In genomic region chr3:193909387-193909786, GRCh38 we compare ENCODE assay signal across 14 cellular contexts.
DNase-seq lines count a peak whose midpoint lies in the region; ATAC-seq and TF ChIP-seq lines count a peak whose summit lies in the region.
"Had no signal": no experiment of that assay in that cellular context is flagged by ENCODE, and none has a peak within 500 bp of the region (broad histone marks: within the 10 kb centered on the region; RNA-seq: fewer than 3 reads in every experiment).

No MANE protein-coding gene starts in this region.

- ATAC-seq in activated CD4-positive, alpha-beta T cell treated with anti-CD3 and anti-CD28 coated beads for 36 hours, result peak; percentile 53
- ATAC-seq in HG03432 (IDR thresholded peaks at IDR 0.05; ENCODE audit: unreplicated experiment), result peak; percentile 83
- ATAC-seq in stimulated activated effector memory CD8-positive, alpha-beta T cell treated with anti-CD3 and anti-CD28 coated beads, Interleukin-12 subunit alpha, Interleukin-12 subunit beta, amount 100 ng/mL, for 72 hours, result peak; percentile 65

- peaks cover 9% of the 10 kb centered on the region for H3K9me3 Mint-ChIP-seq in activated CD4-positive, alpha-beta T cell treated with anti-CD3 and anti-CD28 coated beads for 36 hours (ENCODE audit: low read depth)
- H3K9me3 Mint-ChIP-seq in stimulated activated effector memory CD8-positive, alpha-beta T cell treated with anti-CD3 and anti-CD28 coated beads, Interleukin-12 subunit alpha, Interleukin-12 subunit beta, amount 100 ng/mL, for 72 hours, result peaks cover 3% of the 10 kb centered on the region

- intact Hi-C loops in activated CD4-positive, alpha-beta T cell treated with anti-CD3 and anti-CD28 coated beads for 36 hours (cut with DNase I, micrococcal nuclease), result no loop called here

- TF ChIP-seq CTCF in GM20000 (IDR thresholded peaks at IDR 0.05; ENCODE audit: extremely low read depth, missing control alignments), result no peak

- peaks cover 34% of the 10 kb centered on the region for H3K4me1 Mint-ChIP-seq in activated CD4-positive, alpha-beta T cell treated with anti-CD3 and anti-CD28 coated beads for 36 hours
- no peaks in the 10 kb centered on the region for H3K4me1 Mint-ChIP-seq in stimulated activated effector memory CD8-positive, alpha-beta T cell treated with anti-CD3 and anti-CD28 coated beads, Interleukin-12 subunit alpha, Interleukin-12 subunit beta, amount 100 ng/mL, for 72 hours

- peak overlapping the region; percentile 65 for H3K27ac Mint-ChIP-seq in activated CD4-positive, alpha-beta T cell treated with anti-CD3 and anti-CD28 coated beads for 36 hours
- H3K27ac Mint-ChIP-seq in stimulated activated effector memory CD8-positive, alpha-beta T cell treated with anti-CD3 and anti-CD28 coated beads, Interleukin-12 subunit alpha, Interleukin-12 subunit beta, amount 100 ng/mL, for 72 hours, result peak overlapping the region; percentile 63

- H3K27me3 Mint-ChIP-seq in activated CD4-positive, alpha-beta T cell treated with anti-CD3 and anti-CD28 coated beads for 36 hours, result no peaks in the 10 kb centered on the region

- DNase-seq in activated CD4-positive, alpha-beta T cell treated with anti-CD3 and anti-CD28 coated beads for 36 hours, result peak; percentile 17
- no peak for DNase-seq in activated CD4-positive, alpha-beta T cell treated with anti-CD3 and anti-CD28 coated beads, Interleukin-2, amount 50 U/mL, for 1 hour
- DNase-seq in GM20000 (ENCODE audit: low spot score) (peak; percentile 25), iPS-NIHi11 (ENCODE audit: low spot score) (no peak), dedifferentiated amniotic fluid mesenchymal stem cell (ENCODE audit: extremely low spot score) (no peak), NCI-H510A (lab: John Stamatoyannopoulos, UW) (no peak)
- no peak for DNase-seq in stimulated activated effector memory CD8-positive, alpha-beta T cell treated with anti-CD3 and anti-CD28 coated beads, Interleukin-12 subunit alpha, Interleukin-12 subunit beta, amount 100 ng/mL, for 72 hours (ENCODE audit: low spot score in 2 of 2)
- DNase-seq: 8988T; activated CD4-positive, alpha-beta T cell treated with anti-CD3 and anti-CD28 coated beads for 4 hours; GOT3; NCI-H2107; thyroid gland had no signal

- peaks cover 2% of the 10 kb centered on the region for H3K36me3 Mint-ChIP-seq in activated CD4-positive, alpha-beta T cell treated with anti-CD3 and anti-CD28 coated beads for 36 hours (ENCODE audit: low read depth)
- no peaks in the 10 kb centered on the region for H3K36me3 Mint-ChIP-seq in stimulated activated effector memory CD8-positive, alpha-beta T cell treated with anti-CD3 and anti-CD28 coated beads, Interleukin-12 subunit alpha, Interleukin-12 subunit beta, amount 100 ng/mL, for 72 hours

- POLR2A ChIA-PET in activated CD4-positive, alpha-beta T cell treated with anti-CD3 and anti-CD28 coated beads for 36 hours (lab: Charles Lee), result no interaction called here

- CTCF ChIA-PET in activated CD4-positive, alpha-beta T cell treated with anti-CD3 and anti-CD28 coated beads for 36 hours (lab: Charles Lee), result no interaction called here

- no peak overlapping the region for H3K4me3 Mint-ChIP-seq in activated CD4-positive, alpha-beta T cell treated with anti-CD3 and anti-CD28 coated beads for 36 hours
- no peak overlapping the region for H3K4me3 Mint-ChIP-seq in stimulated activated effector memory CD8-positive, alpha-beta T cell treated with anti-CD3 and anti-CD28 coated beads, Interleukin-12 subunit alpha, Interleukin-12 subunit beta, amount 100 ng/mL, for 72 hours
- H3K4me3 Mint-ChIP-seq: neural crest cell had no signal

Comparison
In these comparisons a context has a peak if more than half of its experiments do, and no peak if none do; other contexts are left out.
1. DNase-seq: peak in activated CD4-positive, alpha-beta T cell treated with anti-CD3 and anti-CD28 coated beads for 36 hours (single experiment) and GM20000 (single experiment); none in activated CD4-positive, alpha-beta T cell treated with anti-CD3 and anti-CD28 coated beads, Interleukin-2, amount 50 U/mL, for 1 hour (single experiment), stimulated activated effector memory CD8-positive, alpha-beta T cell treated with anti-CD3 and anti-CD28 coated beads, Interleukin-12 subunit alpha, Interleukin-12 subunit beta, amount 100 ng/mL, for 72 hours (0 of 2), iPS-NIHi11 (single experiment), dedifferentiated amniotic fluid mesenchymal stem cell (single experiment) and NCI-H510A (single experiment).
2. Peak in every context shown above with its lines, with median percentiles within 50 percentile points of each other: ATAC-seq.